18 cellular contexts compared by ENCODE assay signal in genomic region chr1:203569490-203570318, GRCh38. TPM values are rescaled to one million over a fixed set of nuclear protein-coding genes. Genes with fewer than 3 reads are reported as not detected.
DNase-seq lines count a peak whose midpoint lies in the region; ATAC-seq and TF ChIP-seq lines count a peak whose summit lies in the region.
"Had no signal": no experiment of that assay in that cellular context is flagged by ENCODE, and none has a peak within 500 bp of the region (broad histone marks: within the 10 kb centered on the region; RNA-seq: fewer than 3 reads in every experiment).

No MANE protein-coding gene starts in this region.

- H3K36me3 ChIP-seq in RWPE2 (ENCODE audit: low read depth) = no peaks in the 10 kb centered on the region
- no peaks in the 10 kb centered on the region for H3K36me3 ChIP-seq in osteoblast (ENCODE audit: insufficient read depth, low read length)
- H3K36me3 ChIP-seq: ascending aorta, left lung had no signal

- no peak overlapping the region for H3K27ac ChIP-seq in RWPE2 (ENCODE audit: poor library complexity, severe bottlenecking)
- H3K27ac ChIP-seq in osteoblast (ENCODE audit: low read depth, low read length) = peak overlapping the region; percentile 53
- H3K27ac ChIP-seq: ascending aorta, left lung, psoas muscle had no signal

- no peaks in the 10 kb centered on the region for H3K4me1 ChIP-seq in RWPE2 (ENCODE audit: insufficient read depth, poor library complexity, severe bottlenecking)
- peaks cover 13% of the 10 kb centered on the region for H3K4me1 ChIP-seq in osteoblast (ENCODE audit: insufficient read depth, low read length)
- H3K4me1 ChIP-seq: left lung, psoas muscle had no signal

- H4K20me1 ChIP-seq in osteoblast (ENCODE audit: insufficient read depth, low read length) = no peaks in the 10 kb centered on the region

- no peak overlapping the region for H2AFZ ChIP-seq in osteoblast (ENCODE audit: low read length)

- H3K27me3 ChIP-seq in RWPE2 (ENCODE audit: insufficient read depth, poor library complexity, severe bottlenecking) (no peaks in the 10 kb centered on the region), osteoblast (ENCODE audit: insufficient read depth, low read length) (no peaks in the 10 kb centered on the region)
- H3K27me3 ChIP-seq: ascending aorta, left lung had no signal

- in situ Hi-C loops in G401 (cut with HindIII; ENCODE audit: low sequenced_read_pairs) = no loop called here

- ATAC-seq in RWPE2 (ENCODE audit: low read depth) (0 out of 3 replicates have a peak, but pooled peaks have one; percentile 33), HG03108 (IDR thresholded peaks at IDR 0.05; ENCODE audit: unreplicated experiment) (no peak), GM19395 (IDR thresholded peaks at IDR 0.05; ENCODE audit: unreplicated experiment) (no peak)
- ATAC-seq: left lung, psoas muscle had no signal

- DNase-seq in EL (peak; percentile 77), RWPE2 (ENCODE audit: low spot score) (no peak), fibroblast of the aortic adventitia (ENCODE audit: low read depth) (peak; percentile 71), osteoblast (ENCODE audit: insufficient read length, low spot score, missing footprints) (peak; percentile 85), G401 (ENCODE audit: low spot score) (no peak)
- DNase-seq in NK-92 treated with Interleukin-12 subunit alpha and Interleukin-12 subunit beta, amount 100 ng/mL, for 24 hours (lab: John Stamatoyannopoulos, UW) = no peak
- DNase-seq: activated CD4-positive, alpha-beta T cell treated with anti-CD3 and anti-CD28 coated beads for 1 hour; activated CD8-positive, alpha-beta memory T cell treated with anti-CD3 and anti-CD28 coated beads, Interleukin-2, amount 50 U/mL, for 48 hours; activated naive CD4-positive, alpha-beta T cell; hippocampal formation; left lung; naive B cell; NCI-H187; NCI-H524; psoas muscle had no signal

- TF ChIP-seq CTCF in RWPE2 (IDR thresholded peaks at IDR 0.05; ENCODE audit: poor library complexity, severe bottlenecking) = no peak
- TF ChIP-seq CTCF in fibroblast of the aortic adventitia (IDR thresholded peaks at IDR 0.05; ENCODE audit: insufficient read depth, low read length) = no peak
- no peak for TF ChIP-seq CTCF in osteoblast (IDR thresholded peaks at IDR 0.05; ENCODE audit: extremely low read depth, low read depth, low read length)

- no peaks in the 10 kb centered on the region for H3K9me3 ChIP-seq in RWPE2 (ENCODE audit: severe bottlenecking)
- H3K9me3 ChIP-seq in osteoblast (ENCODE audit: low read depth, low read length) = no peaks in the 10 kb centered on the region
- H3K9me3 ChIP-seq: ascending aorta, left lung, psoas muscle had no signal

- H3K4me3 ChIP-seq in RWPE2 (ENCODE audit: severe bottlenecking) = no peak overlapping the region
- H3K4me3 ChIP-seq in fibroblast of the aortic adventitia (ENCODE audit: low read depth, low read length) = no peak overlapping the region
- no peak overlapping the region for H3K4me3 ChIP-seq in osteoblast (ENCODE audit: insufficient read depth, low read length)
- H3K4me3 ChIP-seq: ascending aorta, left lung, psoas muscle had no signal

- H3K4me2 ChIP-seq in osteoblast (ENCODE audit: insufficient read depth, low read length) = no peak overlapping the region

- no peaks in the 10 kb centered on the region for H3K79me2 ChIP-seq in osteoblast (ENCODE audit: insufficient read depth, low read length)

RNA-seq across cellular contexts. Expression of gene ATP2B4, which starts 56.9 kb away (rescaled TPM):
- total RNA-seq in fibroblast of the aortic adventitia (ENCODE audit: low replicate concordance) (146 and 416 TPM in 2 replicates), osteoblast (112 and 124 TPM in 2 replicates)
- 5.4 and 6.7 TPM in 2 replicates for total RNA-seq in G401 (2014; rRNA removed; shearing (Covaris generic))

Comparison
In these comparisons a context has a peak if more than half of its experiments do, and no peak if none do; other contexts are left out.
1. DNase-seq: peak in EL (single experiment), fibroblast of the aortic adventitia (single experiment) and osteoblast (single experiment); none in RWPE2 (single experiment), G401 (single experiment) and NK-92 treated with Interleukin-12 subunit alpha and Interleukin-12 subunit beta, amount 100 ng/mL, for 24 hours (single experiment).
2. RNA of gene ATP2B4, which starts 56.9 kb away (total RNA-seq): 146 to 416 TPM in fibroblast of the aortic adventitia and 112 to 124 TPM in osteoblast; 5.4 to 6.7 TPM in G401; every median in the first group is over 10 times any median in the second.